13 cellular contexts compared by ENCODE assay signal in genomic region chr2:240467659-240468299, GRCh38. TPM values are rescaled to one million over a fixed set of nuclear protein-coding genes. Genes with fewer than 3 reads are reported as not detected.
DNase-seq lines count a peak whose midpoint lies in the region; ATAC-seq, FAIRE-seq and TF ChIP-seq lines count a peak whose summit lies in the region.
"Had no signal": no experiment of that assay in that cellular context is flagged by ENCODE, and none has a peak within 500 bp of the region (broad histone marks: within the 10 kb centered on the region; RNA-seq: fewer than 3 reads in every experiment).

No MANE protein-coding gene starts in this region.

- no peaks in the 10 kb centered on the region for H3K9me3 ChIP-seq in HepG2 (ENCODE audit: low read length)
- no peaks in the 10 kb centered on the region for H3K9me3 ChIP-seq in right lobe of liver
- H3K9me3 ChIP-seq in body of pancreas: no peaks in the 10 kb centered on the region
- peaks cover 0 to 4% of the 10 kb centered on the region in 2 donors for H3K9me3 ChIP-seq in left lung

- no peaks in the 10 kb centered on the region for H3K36me3 ChIP-seq in HepG2 (replicated peaks in 1 of 2; ENCODE audit: control insufficient read depth in 1 of 2, insufficient read depth in 2 of 2, low read length in 2 of 2)
- no peaks in the 10 kb centered on the region for H3K36me3 ChIP-seq in right lobe of liver
- peaks cover 0 to 2% of the 10 kb centered on the region in 2 donors for H3K36me3 ChIP-seq in body of pancreas (replicated peaks in 1 of 2; ENCODE audit: insufficient read depth in 1 of 2, low read depth in 2 of 2)
- peaks cover 0 to 4% of the 10 kb centered on the region in 2 donors for H3K36me3 ChIP-seq in left lung

- TF ChIP-seq CTCF in HepG2 (CRISPR knock-in tag; IDR thresholded peaks at IDR 0.05) (peak; percentile 29), right lobe of liver (IDR thresholded peaks at IDR 0.05) (no peak), body of pancreas (IDR thresholded peaks at IDR 0.05) (no peak), left lung (IDR thresholded peaks at IDR 0.05) (no peak)

- no peak overlapping the region for H2AFZ ChIP-seq in HepG2 (ENCODE audit: low read length)

- no peak for FAIRE-seq in HepG2 (lab: Jason Lieb, UNC)

- in situ Hi-C loops in HepG2 (cut with HindIII; ENCODE audit: extremely low pct_ligation_motif_present, low pct_unique_long_range_greater_than_20kb): no loop called here
- in situ Hi-C loops in KBM-7 (cut with MboI; ENCODE audit: low pct_unique_long_range_greater_than_20kb, low sequenced_read_pairs): no loop called here

- TF ChIP-seq EP300 in HepG2 (IDR thresholded peaks at IDR 0.05; ENCODE audit: low read depth in 2 of 2, low read length in 2 of 2): no peak
- TF ChIP-seq EP300 in HepG2 (CRISPR knock-in tag; IDR thresholded peaks at IDR 0.05; ENCODE audit: borderline replicate concordance): no peak

- H3K27ac ChIP-seq in HepG2 (ENCODE audit: extremely low read length, insufficient read depth, low read length): no peak overlapping the region
- H3K27ac ChIP-seq in right lobe of liver: no peak overlapping the region
- H3K27ac ChIP-seq in body of pancreas: no peak overlapping the region
- H3K27ac ChIP-seq in left lung: no peak overlapping the region

- no peaks in the 10 kb centered on the region for H3K27me3 ChIP-seq in HepG2 (ENCODE audit: control insufficient read depth in 1 of 2, insufficient read depth in 2 of 2, low read length in 2 of 2)
- no peaks in the 10 kb centered on the region for H3K27me3 ChIP-seq in right lobe of liver
- no peaks in the 10 kb centered on the region for H3K27me3 ChIP-seq in body of pancreas
- no peaks in the 10 kb centered on the region for H3K27me3 ChIP-seq in left lung

- ATAC-seq in HepG2 (no peak), right lobe of liver (no peak), body of pancreas (no peak), left lung (no peak), GM21367 (IDR thresholded peaks at IDR 0.05; ENCODE audit: unreplicated experiment) (no peak), GM18519 (IDR thresholded peaks at IDR 0.05; ENCODE audit: low FRiP score, unreplicated experiment) (no peak), GM21576 (IDR thresholded peaks at IDR 0.05; ENCODE audit: unreplicated experiment) (no peak)
- ATAC-seq: activated T-cell treated with anti-CD3 and anti-CD28 coated beads, Interleukin-2, amount 50 U/mL, for 72 hours; T-helper 17 cell had no signal

- 94% methylated on average over 19 of the region's 22 CpGs for WGBS in HepG2 (ENCODE audit: low lambda C conversion rate)
- 93% methylated on average over 2 of the region's 22 CpGs for WGBS in right lobe of liver (ENCODE audit: insufficient coverage, low coverage, low lambda C conversion rate, missing lambda C conversion rate)
- WGBS in body of pancreas, 2 donors: 86 to 88% methylated on average over 10 to 16 of the region's 22 CpGs

- TF ChIP-seq POLR2A in HepG2 (IDR thresholded peaks at IDR 0.05; ENCODE audit: insufficient read depth in 1 of 2, low read depth in 2 of 2, low read length in 2 of 2) (no peak), right lobe of liver (IDR thresholded peaks at IDR 0.05) (no peak), body of pancreas (IDR thresholded peaks at IDR 0.05) (no peak)

- peaks cover 12% of the 10 kb centered on the region; the same call in 1 of the 2 replicates for H3K4me1 ChIP-seq in HepG2 (ENCODE audit: insufficient read depth, low read length)
- H3K4me1 ChIP-seq in right lobe of liver: no peaks in the 10 kb centered on the region
- no peaks in the 10 kb centered on the region for H3K4me1 ChIP-seq in body of pancreas
- no peaks in the 10 kb centered on the region for H3K4me1 ChIP-seq in left lung

- BruUV-seq in HepG2 (replicated peaks; lab: Mats Ljungman, UMichigan): no TSS peak

- no peak overlapping the region for H3K9ac ChIP-seq in HepG2 (ENCODE audit: insufficient read depth, low read depth, low read length)

- no peak for TF ChIP-seq RAD21 in HepG2 (CRISPR knock-in tag; IDR thresholded peaks at IDR 0.05)

- no peak for DNase-seq in HepG2 (ENCODE audit: low spot score)
- DNase-seq in right lobe of liver: no peak
- peak; percentile 1 to 10 (median 7) for DNase-seq in body of pancreas
- DNase-seq in left lung: peak; percentile 24 to 53
- no peak for DNase-seq in KBM-7
- DNase-seq: activated T-cell treated with anti-CD3 and anti-CD28 coated beads, Interleukin-2, amount 50 U/mL, for 72 hours; AML-193; cerebellar nuclear complex; NCI-H146 had no signal

- CTCF ChIA-PET in HepG2 (lab: Yijun Ruan, JAX; ENCODE audit: low intra/inter-chr PET ratio, low total read pairs): no interaction called here

- H4K20me1 ChIP-seq in HepG2 (ENCODE audit: insufficient read depth, low read length): no peaks in the 10 kb centered on the region

- no peaks in the 10 kb centered on the region for H3K79me2 ChIP-seq in HepG2 (ENCODE audit: insufficient read depth, low read length)

- intact Hi-C loops in HepG2 (cut with micrococcal nuclease; ENCODE audit: unreplicated experiment) (no loop called here), right lobe of liver (cut with DNase I) (no loop called here), body of pancreas (cut with DNase I) (no loop called here), left lung (cut with DNase I) (no loop called here)

- POLR2A ChIA-PET in HepG2 (lab: Yijun Ruan, JAX): no interaction called here

- H3K4me3 ChIP-seq in HepG2 (replicated peaks in 1 of 3; ENCODE audit: insufficient read depth in 1 of 3, low read depth in 2 of 3, low read length in 3 of 3) (no peak overlapping the region), right lobe of liver (no peak overlapping the region), body of pancreas (no peak overlapping the region), left lung (no peak overlapping the region)

- H3K4me2 ChIP-seq in HepG2 (ENCODE audit: low read depth, low read length): no peak overlapping the region

TF ChIP-seq in HepG2, 621 proteins besides CTCF, POLR2A, EP300 and RAD21:
- no peak for TF ChIP-seq ZNF83 (CRISPR knock-in tag; IDR thresholded peaks at IDR 0.05; ENCODE audit: borderline replicate concordance)
- TF ChIP-seq, protein P1, sequence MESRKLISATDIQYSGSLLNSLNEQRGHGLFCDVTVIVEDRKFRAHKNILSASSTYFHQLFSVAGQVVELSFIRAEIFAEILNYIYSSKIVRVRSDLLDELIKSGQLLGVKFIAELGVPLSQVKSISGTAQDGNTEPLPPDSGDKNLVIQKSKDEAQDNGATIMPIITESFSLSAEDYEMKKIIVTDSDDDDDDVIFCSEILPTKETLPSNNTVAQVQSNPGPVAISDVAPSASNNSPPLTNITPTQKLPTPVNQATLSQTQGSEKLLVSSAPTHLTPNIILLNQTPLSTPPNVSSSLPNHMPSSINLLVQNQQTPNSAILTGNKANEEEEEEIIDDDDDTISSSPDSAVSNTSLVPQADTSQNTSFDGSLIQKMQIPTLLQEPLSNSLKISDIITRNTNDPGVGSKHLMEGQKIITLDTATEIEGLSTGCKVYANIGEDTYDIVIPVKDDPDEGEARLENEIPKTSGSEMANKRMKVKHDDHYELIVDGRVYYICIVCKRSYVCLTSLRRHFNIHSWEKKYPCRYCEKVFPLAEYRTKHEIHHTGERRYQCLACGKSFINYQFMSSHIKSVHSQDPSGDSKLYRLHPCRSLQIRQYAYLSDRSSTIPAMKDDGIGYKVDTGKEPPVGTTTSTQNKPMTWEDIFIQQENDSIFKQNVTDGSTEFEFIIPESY (CRISPR knock-in tag; IDR thresholded peaks at IDR 0.05): peak; percentile 95

RNA-seq across cellular contexts. Expression of gene GPC1, which starts 32.3 kb away (rescaled TPM):
- total RNA-seq in HepG2 (2016; rRNA removed; fragmentation: Illumina TruSeq; extraction: Trizol) (2.1 and 5.5 TPM in 2 replicates), right lobe of liver (10 to 100 TPM; 20.7 to 44.5 (median 27.8) TPM), body of pancreas (10 to 100 TPM; 23.3 to 30.7 TPM), left lung (10 to 100 TPM; 60.4 to 63.4 TPM)
- 0.91 and 1.6 TPM in 2 replicates for total RNA-seq in HepG2 (2016; cell fraction: cytosol; rRNA removed; fragmentation: Illumina TruSeq; extraction: Trizol; ENCODE audit: low read depth)
- 1.8 and 5.2 TPM in 2 replicates for total RNA-seq in HepG2 (2016; cell fraction: insoluble cytoplasmic fraction; rRNA removed; fragmentation: Illumina TruSeq; extraction: Trizol)
- 1.9 and 2.0 TPM in 2 replicates for total RNA-seq in HepG2 (2016; cell fraction: membrane; rRNA removed; fragmentation: Illumina TruSeq; extraction: Trizol)
- 5.4 and 7.0 TPM in 2 replicates for total RNA-seq in HepG2 (2016; cell fraction: nucleus; rRNA removed; fragmentation: Illumina TruSeq; extraction: Trizol)
- 4.0 and 4.8 TPM in 2 replicates for polyA plus RNA-seq in HepG2 (2011; rRNA removed)
- polyA plus RNA-seq in HepG2 (2011; cell fraction: cytosol; rRNA removed): 2.4 and 5.8 TPM in 2 replicates
- polyA plus RNA-seq in HepG2 (2011; cell fraction: nucleus; rRNA removed): 6.0 and 8.9 TPM in 2 replicates
- 1.1 and 2.2 TPM in 2 replicates for polyA plus RNA-seq in HepG2 (2012)
- polyA plus RNA-seq in HepG2 (2016; cell fraction: cytosol; fragmentation: Illumina TruSeq; extraction: Trizol; ENCODE audit: low read depth): 1.3 and 1.7 TPM in 2 replicates
- polyA plus RNA-seq in HepG2 (2016; cell fraction: insoluble cytoplasmic fraction; fragmentation: Illumina TruSeq; extraction: Trizol; ENCODE audit: low read depth): 3.2 and 3.7 TPM in 2 replicates
- polyA plus RNA-seq in HepG2 (2016; cell fraction: membrane; fragmentation: Illumina TruSeq; extraction: Trizol; ENCODE audit: low read depth): 2.1 and 3.5 TPM in 2 replicates
- 12.8 and 13.1 TPM in 2 replicates for polyA plus RNA-seq in HepG2 (2016; cell fraction: nucleus; fragmentation: Illumina TruSeq; extraction: Trizol; ENCODE audit: insufficient read depth, low read depth)
- 9.2 and 40.8 TPM in 2 replicates for polyA minus RNA-seq in HepG2 (2011; rRNA and poly(A)+ RNA removed; ENCODE audit: low replicate concordance)
- polyA minus RNA-seq in HepG2 (2011; cell fraction: cytosol; rRNA and poly(A)+ RNA removed): 7.8 and 8.3 TPM in 2 replicates
- polyA minus RNA-seq in HepG2 (2011; cell fraction: nucleus; rRNA and poly(A)+ RNA removed): 2.1 and 4.8 TPM in 2 replicates

Comparison
In these comparisons a context has a peak if more than half of its experiments do, and no peak if none do; other contexts are left out.
1. DNase-seq: peak in body of pancreas (4 of 4) and left lung (2 of 2); none in HepG2 (single experiment), right lobe of liver (0 of 3) and KBM-7 (single experiment).